ENCODE assay signal across 8 cellular contexts in the genomic region with DNA sequence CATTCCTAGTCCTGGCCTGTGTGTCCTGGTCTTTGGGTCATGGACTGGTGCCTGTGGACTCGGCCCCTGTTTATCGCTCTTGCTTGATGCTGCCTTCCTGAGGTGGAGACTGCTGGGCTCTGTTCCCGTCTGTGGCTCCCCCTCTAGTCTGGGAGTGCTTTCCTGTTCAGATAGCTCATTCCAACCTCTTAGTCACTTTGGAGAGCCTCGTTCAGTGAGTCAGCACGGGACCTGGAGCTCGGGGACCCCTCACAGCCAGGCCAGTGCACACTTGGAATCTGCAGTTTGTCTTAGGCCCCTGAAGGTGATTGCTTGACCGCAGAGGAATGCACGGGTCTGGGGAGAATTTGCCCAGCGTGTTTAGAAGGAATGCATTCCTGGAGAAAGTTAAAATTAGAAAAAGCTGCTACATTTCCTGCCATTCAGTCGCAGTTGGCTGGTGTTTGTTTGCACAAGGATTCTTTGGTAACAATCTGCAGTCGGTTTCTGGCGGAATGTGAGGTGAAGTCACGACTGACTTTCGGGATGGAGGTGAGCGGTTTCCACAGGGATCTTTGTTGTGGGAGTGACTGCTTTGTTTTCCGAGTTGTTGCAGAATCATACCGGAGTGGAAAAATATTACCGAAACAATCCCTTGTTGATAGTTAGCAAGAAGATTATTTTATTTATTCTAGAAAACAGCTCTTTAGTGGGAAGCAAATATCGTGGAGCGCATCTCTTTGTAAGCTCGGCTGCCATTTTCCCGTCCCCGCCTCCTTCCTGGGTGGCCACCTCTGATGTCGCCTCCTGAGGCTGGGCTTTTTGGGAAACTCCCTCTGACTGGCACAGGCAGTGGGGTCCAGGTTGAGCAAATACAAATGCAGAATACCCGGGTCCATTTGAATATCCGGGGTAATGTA. TPM values are rescaled to one million over a fixed set of nuclear protein-coding genes. Genes with fewer than 3 reads are reported as not detected.
DNase-seq lines count a peak whose midpoint lies in the region; ATAC-seq and TF ChIP-seq lines count a peak whose summit lies in the region.

No MANE protein-coding gene starts in this region.

- peaks cover 19 to 65% (median 33%) of the 10 kb centered on the region in 3 donors for H3K4me1 ChIP-seq in esophagus squamous epithelium

- DNase-seq in NCI-H345 treated with DMSO at 0.1 percent for 48 hours (lab: John Stamatoyannopoulos, UW; ENCODE audit: unreplicated experiment) (peak; percentile 53), esophagus squamous epithelium (lab: John Stamatoyannopoulos, UW) (no peak), neural crest cell (ENCODE audit: low read depth, low spot score) (no peak), D341Med (ENCODE audit: low spot score) (no peak), ecto neural progenitor cell (ENCODE audit: low spot score) (no peak)
- no peak for DNase-seq in central memory CD4-positive, alpha-beta T cell

- ATAC-seq in GM21717 (IDR thresholded peaks at IDR 0.05; ENCODE audit: unreplicated experiment) = no peak

- H3K4me1 Mint-ChIP-seq in neural crest cell = peaks cover 80% of the 10 kb centered on the region

- 26 to 29% methylated on average over 18 to 19 of the region's 26 CpGs for WGBS in esophagus squamous epithelium, 2 donors

- no peaks in the 10 kb centered on the region for H3K36me3 ChIP-seq in esophagus squamous epithelium

- no peaks in the 10 kb centered on the region for H3K9me3 Mint-ChIP-seq in neural crest cell

- intact Hi-C loops in esophagus squamous epithelium (cut with DNase I) = no loop called here

- H3K27ac ChIP-seq in C4-2B = peak overlapping the region; percentile 91
- H3K27ac ChIP-seq in esophagus squamous epithelium = peak overlapping the region; percentile 45 to 81 (median 62)

- H3K27me3 Mint-ChIP-seq in neural crest cell (ENCODE audit: low read depth) = no peaks in the 10 kb centered on the region

- TF ChIP-seq POLR2A in esophagus squamous epithelium (IDR thresholded peaks at IDR 0.05) = no peak

- peak overlapping the region in 3 of 4 donors; percentile 17 to 37 (median 20) for H3K4me3 ChIP-seq in esophagus squamous epithelium

- H3K27me3 ChIP-seq in esophagus squamous epithelium = no peaks in the 10 kb centered on the region

- TF ChIP-seq CTCF in C4-2B (conservative IDR thresholded peaks at IDR 0.05) = no peak
- no peak for TF ChIP-seq CTCF in esophagus squamous epithelium (IDR thresholded peaks at IDR 0.05)
- TF ChIP-seq CTCF in neural crest cell (conservative IDR thresholded peaks at IDR 0.05) = no peak

- H3K4me3 Mint-ChIP-seq in neural crest cell = peak overlapping the region; percentile 3

- peak overlapping the region; percentile 88 for H3K27ac Mint-ChIP-seq in neural crest cell (ENCODE audit: unreplicated experiment)

- no peaks in the 10 kb centered on the region for H3K9me3 ChIP-seq in esophagus squamous epithelium

- H3K36me3 Mint-ChIP-seq in neural crest cell (ENCODE audit: low read depth) = peaks cover 10% of the 10 kb centered on the region

RNA-seq across cellular contexts. Expression of gene SH3BP4, which starts 29.6 kb away (rescaled TPM):
- total RNA-seq in esophagus squamous epithelium (10 to 100 TPM; 11.0 to 22.9 (median 18.7) TPM), neural crest cell (32.1 and 37.1 TPM in 2 replicates)
